24 cellular contexts compared by ENCODE assay signal in the genomic region with DNA sequence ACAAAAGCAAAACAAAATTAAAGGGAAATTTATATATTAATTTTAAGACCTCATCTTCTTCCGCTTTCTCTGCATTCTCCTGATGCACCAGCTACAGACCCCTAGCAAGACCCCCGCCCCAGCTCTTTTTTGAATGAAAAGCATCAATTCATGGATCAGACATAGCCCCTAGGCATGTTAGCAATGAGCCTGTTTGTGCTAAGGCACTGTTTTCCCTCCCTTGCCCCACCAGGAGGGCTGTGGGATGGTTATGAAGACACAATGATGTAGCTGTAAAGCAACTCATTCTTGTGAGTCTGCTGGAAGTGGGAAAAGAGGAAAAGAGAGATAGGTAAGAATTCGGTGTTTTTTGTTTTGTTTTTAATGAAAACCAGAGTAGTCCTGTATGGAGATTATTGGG.
"Had no signal": no experiment of that assay in that cellular context is flagged by ENCODE, and none has a peak within 500 bp of the region (broad histone marks: within the 10 kb centered on the region; RNA-seq: fewer than 3 reads in every experiment).

No MANE protein-coding gene starts in this region.

- H3K27ac ChIP-seq: left lung, lower lobe of right lung, parathyroid adenoma, right atrium auricular region, right lobe of liver, tibial nerve, uterus had no signal

- H3K36me3 ChIP-seq: left lung, lower lobe of right lung, right atrium auricular region, right lobe of liver, tibial nerve, uterus had no signal

- ATAC-seq: left colon; left lung; lower lobe of right lung; mucosa of descending colon; naive thymus-derived CD4-positive, alpha-beta T cell; natural killer cell treated with Interleukin-12 subunit alpha and Interleukin-12 subunit beta and Interleukin-15 and Interleukin-18, amount 100 ng/mL, for 72 hours; right lobe of liver; stimulated activated memory B cell treated with anti-CD40 and anti-IgM and Interleukin-4, amounts not matched to agents 10 μg/mL and 1 μg/mL and 100 μg/mL, for 72 hours; stimulated activated naive CD8-positive, alpha-beta T cell treated with anti-CD3 and anti-CD28 coated beads, Interleukin-15, amount 100 ng/mL, for 72 hours had no signal

- H3K27me3 ChIP-seq: right atrium auricular region, right lobe of liver, uterus had no signal

- H3K9me3 ChIP-seq: left lung, lower lobe of right lung, mucosa of descending colon, right atrium auricular region, right lobe of liver, tibial nerve, uterus had no signal

- H3K4me1 ChIP-seq: left lung, lower lobe of right lung, parathyroid adenoma, right atrium auricular region, right lobe of liver, tibial nerve, uterus had no signal

- DNase-seq: hypothalamus; kidney; left colon; left lung; lower lobe of right lung; midbrain; mucosa of descending colon; naive thymus-derived CD4-positive, alpha-beta T cell; nucleus accumbens; right lobe of liver; stimulated activated CD4-positive, alpha-beta T cell treated with anti-CD3 and anti-CD28 coated beads, Interleukin-1b, Interleukin-23, amount 100 ng/mL, for 48 hours; stimulated activated CD4-positive, alpha-beta T cell treated with anti-CD3 and anti-CD28 coated beads, Interleukin-2, amount 100 ng/mL, for 48 hours; stimulated activated CD4-positive, alpha-beta T cell treated with anti-CD3 and anti-CD28 coated beads, Interleukin-4, amount 100 ng/mL, for 4 hours; stimulated activated CD8-positive, alpha-beta memory T cell treated with anti-CD3 and anti-CD28 coated beads, Interleukin-4, amount 100 ng/mL, for 48 hours; stimulated activated naive CD4-positive, alpha-beta T cell treated with Interleukin-2 at 50 U/mL for 16 hours; stimulated activated naive CD8-positive, alpha-beta T cell treated with anti-CD3 and anti-CD28 coated beads, Interleukin-15, amount 100 ng/mL, for 72 hours; substantia nigra; uterus had no signal

- H3K4me3 ChIP-seq: left lung, lower lobe of right lung, mucosa of descending colon, right atrium auricular region, right lobe of liver, smooth muscle cell, tibial nerve, uterus had no signal
